In the genomic region with DNA sequence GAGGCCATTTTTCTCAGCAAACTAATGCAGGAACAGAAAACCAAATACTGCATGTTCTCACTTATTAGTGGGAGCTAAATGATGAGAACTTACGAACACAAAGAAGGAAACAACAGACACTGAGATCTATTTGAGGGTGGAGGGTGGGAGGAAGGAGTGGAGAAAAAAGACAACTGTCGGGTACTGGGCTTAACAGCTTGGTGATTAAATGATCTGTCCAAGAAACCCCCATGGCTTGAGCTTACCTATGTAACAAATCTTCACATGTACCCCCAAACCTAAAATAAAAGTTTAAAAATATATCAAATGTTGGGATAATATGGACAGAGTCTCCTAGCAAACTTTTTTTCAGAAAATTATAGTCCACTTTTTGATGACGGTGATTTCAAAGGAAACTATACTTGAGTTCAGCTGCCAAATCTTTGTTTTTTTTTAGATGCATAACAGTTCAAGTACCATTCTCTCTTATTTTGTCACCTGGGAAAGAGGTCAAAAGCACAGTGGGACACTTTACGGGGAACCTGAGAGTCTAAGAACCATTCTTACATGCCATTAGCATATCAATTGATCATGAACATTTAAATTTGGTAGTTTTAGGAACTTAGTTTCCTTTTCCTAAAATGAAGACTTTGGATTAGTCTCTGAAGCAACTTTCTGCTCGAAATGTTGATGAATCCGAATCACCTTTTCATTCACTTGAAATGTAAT, we compare ENCODE assay signal across 15 cellular contexts.
"Had no signal": no experiment of that assay in that cellular context is flagged by ENCODE, and none has a peak within 500 bp of the region (broad histone marks: within the 10 kb centered on the region; RNA-seq: fewer than 3 reads in every experiment).

No MANE protein-coding gene starts in this region.

- H3K9me3 ChIP-seq: breast epithelium, sigmoid colon, testis had no signal

- H3K4me3 ChIP-seq: breast epithelium, lung, sigmoid colon, testis had no signal

- H3K4me1 ChIP-seq: breast epithelium, sigmoid colon, testis had no signal

- ATAC-seq: activated CD4-positive, CD25-positive, alpha-beta regulatory T cell treated with anti-CD3 and anti-CD28 coated beads, Interleukin-2, amount 50 U/mL, for 24 hours; activated T-cell treated with anti-CD3 and anti-CD28 coated beads, Interleukin-2, amount 50 U/mL, for 4 hours; left lobe of liver; stimulated activated effector memory CD8-positive, alpha-beta T cell treated with anti-CD3 and anti-CD28 coated beads, Interleukin-12 subunit alpha, Interleukin-12 subunit beta, amount 100 ng/mL, for 72 hours had no signal

- DNase-seq: activated CD4-positive, alpha-beta T cell treated with anti-CD3 and anti-CD28 coated beads, Interleukin-2, amount 10 ng/mL, durations not matched to agents 7 days and 5 days; activated CD8-positive, alpha-beta memory T cell treated with anti-CD3 and anti-CD28 coated beads, Interleukin-2, amount 50 U/mL, for 4 hours; activated effector memory CD4-positive, alpha-beta T cell treated with Interleukin-2 at 50 U/mL for 16 hours; activated T-cell treated with anti-CD3 and anti-CD28 coated beads, Interleukin-2, amount 50 U/mL, for 4 hours; cortex of kidney; head of caudate nucleus; nucleus accumbens; sigmoid colon; stimulated activated CD4-positive, alpha-beta T cell treated with anti-CD3 and anti-CD28 coated beads, Interleukin-4, amount 100 ng/mL, for 24 hours; testis had no signal

- H3K36me3 ChIP-seq: breast epithelium, sigmoid colon had no signal
